In genomic region chr4:10099521-10100325, GRCh38 we compare ENCODE assay signal across 1 cellular context.
TF ChIP-seq lines count a peak whose summit lies in the region.

No MANE protein-coding gene starts in this region.

TF ChIP-seq in HepG2, 621 proteins besides CTCF, POLR2A, EP300 and RAD21:
- TF ChIP-seq ZNF556 (CRISPR knock-in tag; IDR thresholded peaks at IDR 0.05; ENCODE audit: borderline replicate concordance) (no peak), EHMT2 (IDR thresholded peaks at IDR 0.05; ENCODE audit: borderline replicate concordance, low read depth, low read length) (no peak), FOXP1 (IDR thresholded peaks at IDR 0.05) (no peak), FOXP1 (CRISPR knock-in tag; IDR thresholded peaks at IDR 0.05) (no peak), ZNF776 (CRISPR knock-in tag; IDR thresholded peaks at IDR 0.05) (no peak), ZIK1 (CRISPR knock-in tag; IDR thresholded peaks at IDR 0.05; ENCODE audit: borderline replicate concordance, low read depth) (no peak), RNF2 (conservative IDR thresholded peaks at IDR 0.05; ENCODE audit: low read depth) (no peak), ASH2L (IDR thresholded peaks at IDR 0.05; ENCODE audit: insufficient read length, low read depth, low read length) (no peak), NONO (IDR thresholded peaks at IDR 0.05) (no peak), NONO (CRISPR knock-in tag; conservative IDR thresholded peaks at IDR 0.05) (no peak), PATZ1 (CRISPR knock-in tag; IDR thresholded peaks at IDR 0.05) (no peak), ZNF800 (CRISPR knock-in tag; IDR thresholded peaks at IDR 0.05) (no peak), SNRNP70 (IDR thresholded peaks at IDR 0.05; ENCODE audit: low read depth, low read length) (no peak), MXI1 (IDR thresholded peaks at IDR 0.05; ENCODE audit: borderline replicate concordance, low read depth, low read length) (no peak), HOXD1 (CRISPR knock-in tag; IDR thresholded peaks at IDR 0.05) (no peak)
- TF ChIP-seq, protein P1, sequence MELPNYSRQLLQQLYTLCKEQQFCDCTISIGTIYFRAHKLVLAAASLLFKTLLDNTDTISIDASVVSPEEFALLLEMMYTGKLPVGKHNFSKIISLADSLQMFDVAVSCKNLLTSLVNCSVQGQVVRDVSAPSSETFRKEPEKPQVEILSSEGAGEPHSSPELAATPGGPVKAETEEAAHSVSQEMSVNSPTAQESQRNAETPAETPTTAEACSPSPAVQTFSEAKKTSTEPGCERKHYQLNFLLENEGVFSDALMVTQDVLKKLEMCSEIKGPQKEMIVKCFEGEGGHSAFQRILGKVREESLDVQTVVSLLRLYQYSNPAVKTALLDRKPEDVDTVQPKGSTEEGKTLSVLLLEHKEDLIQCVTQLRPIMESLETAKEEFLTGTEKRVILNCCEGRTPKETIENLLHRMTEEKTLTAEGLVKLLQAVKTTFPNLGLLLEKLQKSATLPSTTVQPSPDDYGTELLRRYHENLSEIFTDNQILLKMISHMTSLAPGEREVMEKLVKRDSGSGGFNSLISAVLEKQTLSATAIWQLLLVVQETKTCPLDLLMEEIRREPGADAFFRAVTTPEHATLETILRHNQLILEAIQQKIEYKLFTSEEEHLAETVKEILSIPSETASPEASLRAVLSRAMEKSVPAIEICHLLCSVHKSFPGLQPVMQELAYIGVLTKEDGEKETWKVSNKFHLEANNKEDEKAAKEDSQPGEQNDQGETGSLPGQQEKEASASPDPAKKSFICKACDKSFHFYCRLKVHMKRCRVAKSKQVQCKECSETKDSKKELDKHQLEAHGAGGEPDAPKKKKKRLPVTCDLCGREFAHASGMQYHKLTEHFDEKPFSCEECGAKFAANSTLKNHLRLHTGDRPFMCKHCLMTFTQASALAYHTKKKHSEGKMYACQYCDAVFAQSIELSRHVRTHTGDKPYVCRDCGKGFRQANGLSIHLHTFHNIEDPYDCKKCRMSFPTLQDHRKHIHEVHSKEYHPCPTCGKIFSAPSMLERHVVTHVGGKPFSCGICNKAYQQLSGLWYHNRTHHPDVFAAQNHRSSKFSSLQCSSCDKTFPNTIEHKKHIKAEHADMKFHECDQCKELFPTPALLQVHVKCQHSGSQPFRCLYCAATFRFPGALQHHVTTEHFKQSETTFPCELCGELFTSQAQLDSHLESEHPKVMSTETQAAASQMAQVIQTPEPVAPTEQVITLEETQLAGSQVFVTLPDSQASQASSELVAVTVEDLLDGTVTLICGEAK (IDR thresholded peaks at IDR 0.05) = no peak
- TF ChIP-seq, protein P1 (CRISPR knock-in tag; IDR thresholded peaks at IDR 0.05) = no peak
- TF ChIP-seq, protein P2, sequence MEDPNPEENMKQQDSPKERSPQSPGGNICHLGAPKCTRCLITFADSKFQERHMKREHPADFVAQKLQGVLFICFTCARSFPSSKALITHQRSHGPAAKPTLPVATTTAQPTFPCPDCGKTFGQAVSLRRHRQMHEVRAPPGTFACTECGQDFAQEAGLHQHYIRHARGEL (CRISPR knock-in tag; IDR thresholded peaks at IDR 0.05) = no peak
